9 cellular contexts compared by ENCODE assay signal in genomic region chr20:34907616-34908469, GRCh38. TPM values are rescaled to one million over a fixed set of nuclear protein-coding genes. Genes with fewer than 3 reads are reported as not detected.
DNase-seq lines count a peak whose midpoint lies in the region; ATAC-seq and TF ChIP-seq lines count a peak whose summit lies in the region.
"Had no signal": no experiment of that assay in that cellular context is flagged by ENCODE, and none has a peak within 500 bp of the region (broad histone marks: within the 10 kb centered on the region; RNA-seq: fewer than 3 reads in every experiment).

No MANE protein-coding gene starts in this region.

- H3F3A ChIP-seq in GM23338 (replicated peaks; ENCODE audit: low read depth) (0 out of 2 replicates have a peak, but pooled peaks cover 3% of the 10 kb centered on the region), PC-3 (ENCODE audit: low read length, unreplicated experiment) (peaks cover 6% of the 10 kb centered on the region)

- H3K27ac Mint-ChIP-seq in GM23338 = no peak overlapping the region
- no peak overlapping the region for H3K27ac Mint-ChIP-seq in stimulated activated memory B cell treated with anti-CD40 and anti-IgM and Interleukin-4, amounts not matched to agents 10 μg/mL and 1 μg/mL and 100 μg/mL, for 72 hours

- no peaks in the 10 kb centered on the region for H3K36me3 Mint-ChIP-seq in GM23338 (ENCODE audit: low read depth)
- peaks cover 6% of the 10 kb centered on the region for H3K36me3 Mint-ChIP-seq in stimulated activated memory B cell treated with anti-CD40 and anti-IgM and Interleukin-4, amounts not matched to agents 10 μg/mL and 1 μg/mL and 100 μg/mL, for 72 hours

- peaks cover 2% of the 10 kb centered on the region for H3K27me3 Mint-ChIP-seq in GM23338 (ENCODE audit: insufficient read depth, low read depth, poor library complexity)
- H3K27me3 Mint-ChIP-seq in stimulated activated memory B cell treated with anti-CD40 and anti-IgM and Interleukin-4, amounts not matched to agents 10 μg/mL and 1 μg/mL and 100 μg/mL, for 72 hours = no peaks in the 10 kb centered on the region

- H3K4me2 ChIP-seq in GM23338 (no peak overlapping the region), PC-3 (ENCODE audit: low read length) (peak overlapping the region; percentile 60)

- H3K4me1 ChIP-seq in GM23338 (ENCODE audit: insufficient read depth) (no peaks in the 10 kb centered on the region), PC-3 (ENCODE audit: insufficient read depth, low read length) (peaks cover 23% of the 10 kb centered on the region), duodenal mucosa (ENCODE audit: control insufficient read depth in 1 of 2, insufficient read depth in 2 of 2, low read length in 2 of 2) (peaks cover 31 to 36% of the 10 kb centered on the region in 2 donors), mucosa of descending colon (ENCODE audit: low read depth) (peaks cover 41% of the 10 kb centered on the region)

- H3K4me3 Mint-ChIP-seq in GM23338 = no peak overlapping the region
- H3K4me3 Mint-ChIP-seq in stimulated activated memory B cell treated with anti-CD40 and anti-IgM and Interleukin-4, amounts not matched to agents 10 μg/mL and 1 μg/mL and 100 μg/mL, for 72 hours = no peak overlapping the region

- BruUV-seq in PC-3 (replicated peaks; lab: Mats Ljungman, UMichigan) = no TSS peak

- H3K9ac ChIP-seq in PC-3 (ENCODE audit: low read length) (peak overlapping the region; percentile 63), duodenal mucosa (ENCODE audit: low read depth in 1 of 2, low read length in 2 of 2) (peak overlapping the region; percentile 12 to 57)

- H4K20me1 ChIP-seq in GM23338 (replicated peaks; ENCODE audit: insufficient read depth) (no peaks in the 10 kb centered on the region; the same call in 1 of the 2 replicates), PC-3 (ENCODE audit: low read length) (no peaks in the 10 kb centered on the region)

- intact Hi-C loops in PC-3 (cut with micrococcal nuclease) = loop anchor here (1.0 to 2.0 kb wide), 3 partner anchors 14 to 47 kb away; partner anchors contain the start of genes ACSS2, GSS and MYH7B
- intact Hi-C loops in mucosa of descending colon (cut with DNase I, micrococcal nuclease) = no loop called here

- DNase-seq in GM23338 (ENCODE audit: low spot score) = no peak
- peak; percentile 100 for DNase-seq in PC-3
- DNase-seq in mucosa of descending colon = peak in 2 of 3 donors; percentile 62 to 76
- no peak for DNase-seq in stimulated activated CD4-positive, alpha-beta T cell treated with anti-CD3 and anti-CD28 coated beads, Interleukin-1b, Interleukin-23, amount 100 ng/mL, for 48 hours

- H3K9me3 Mint-ChIP-seq in GM23338 = no peaks in the 10 kb centered on the region
- no peaks in the 10 kb centered on the region for H3K9me3 Mint-ChIP-seq in stimulated activated memory B cell treated with anti-CD40 and anti-IgM and Interleukin-4, amounts not matched to agents 10 μg/mL and 1 μg/mL and 100 μg/mL, for 72 hours

- H3K36me3 ChIP-seq in GM23338 (ENCODE audit: insufficient read depth) (no peaks in the 10 kb centered on the region), PC-3 (ENCODE audit: low read depth, low read length) (0 out of 2 replicates have a peak, but pooled peaks cover 4% of the 10 kb centered on the region), duodenal mucosa (ENCODE audit: control insufficient read depth in 1 of 2, insufficient read depth in 2 of 2, low read length in 2 of 2) (peaks cover 4 to 14% of the 10 kb centered on the region in 2 donors), mucosa of descending colon (ENCODE audit: low read depth) (no peaks in the 10 kb centered on the region)

- H3K9me3 ChIP-seq in PC-3 (ENCODE audit: low read length) = no peaks in the 10 kb centered on the region
- H3K9me3 ChIP-seq in duodenal mucosa (ENCODE audit: control insufficient read depth in 1 of 2, low read length in 2 of 2) = peaks cover 0 to 2% of the 10 kb centered on the region in 2 donors
- no peaks in the 10 kb centered on the region for H3K9me3 ChIP-seq in mucosa of descending colon
- H3K9me3 ChIP-seq: Peyer's patch had no signal

- H3K4me1 Mint-ChIP-seq in GM23338 = no peaks in the 10 kb centered on the region
- H3K4me1 Mint-ChIP-seq in stimulated activated memory B cell treated with anti-CD40 and anti-IgM and Interleukin-4, amounts not matched to agents 10 μg/mL and 1 μg/mL and 100 μg/mL, for 72 hours = no peaks in the 10 kb centered on the region

- H3K27me3 ChIP-seq in GM23338 (ENCODE audit: insufficient read depth) (no peaks in the 10 kb centered on the region), PC-3 (ENCODE audit: low read length) (no peaks in the 10 kb centered on the region), duodenal mucosa (ENCODE audit: control insufficient read depth in 1 of 2, insufficient read depth in 2 of 2, low read length in 2 of 2) (no peaks in the 10 kb centered on the region)
- H3K27me3 ChIP-seq: Peyer's patch had no signal

- ATAC-seq in GM23338 = no peak
- peak; percentile 99 for ATAC-seq in PC-3
- ATAC-seq in mucosa of descending colon = peak; percentile 88
- ATAC-seq in HG02885 (IDR thresholded peaks at IDR 0.05; ENCODE audit: poor library complexity, unreplicated experiment) = no peak
- no peak for ATAC-seq in stimulated activated memory B cell treated with anti-CD40 and anti-IgM and Interleukin-4, amounts not matched to agents 10 μg/mL and 1 μg/mL and 100 μg/mL, for 72 hours
- ATAC-seq in GM18520 (IDR thresholded peaks at IDR 0.05; ENCODE audit: unreplicated experiment) = no peak

- POLR2A ChIA-PET in PC-3 (lab: Charles Lee; ENCODE audit: unreplicated experiment) = interaction anchor here (0.6 kb wide), 2 partner anchors 369 to 712 kb away, joined by 3 to 4 read pairs; no protein-coding TSS in a partner anchor

- H3K27ac ChIP-seq in GM23338 (ENCODE audit: low read depth) = 0 out of 2 replicates have a peak overlapping the region, but pooled peaks have one; percentile 45
- peak overlapping the region; percentile 94 for H3K27ac ChIP-seq in PC-3 (ENCODE audit: low read length)
- H3K27ac ChIP-seq in duodenal mucosa (ENCODE audit: low read depth, low read length) = peak overlapping the region; percentile 48

- H3K79me2 ChIP-seq in GM23338 (replicated peaks; ENCODE audit: insufficient read depth) (no peaks in the 10 kb centered on the region), PC-3 (ENCODE audit: low read length) (no peaks in the 10 kb centered on the region; the same call in 1 of the 2 replicates)

- H3K4me3 ChIP-seq in GM23338 (no peak overlapping the region), PC-3 (ENCODE audit: low read length) (no peak overlapping the region), duodenal mucosa (ENCODE audit: low read depth in 1 of 2, low read length in 2 of 2) (no peak overlapping the region), mucosa of descending colon (no peak overlapping the region)
- H3K4me3 ChIP-seq: Peyer's patch had no signal

- H2AFZ ChIP-seq in GM23338 = no peak overlapping the region
- no peak overlapping the region for H2AFZ ChIP-seq in PC-3 (ENCODE audit: low read length)

- H3K9me2 ChIP-seq in GM23338 (ENCODE audit: insufficient read depth) (no peaks in the 10 kb centered on the region; the same call in 1 of the 2 replicates), PC-3 (replicated peaks; ENCODE audit: low read length) (no peaks in the 10 kb centered on the region)

- TF ChIP-seq CTCF in GM23338 (conservative IDR thresholded peaks at IDR 0.05; ENCODE audit: low read depth in 2 of 2) (no peak), PC-3 (conservative IDR thresholded peaks at IDR 0.05; ENCODE audit: low read depth, low read length) (no peak), mucosa of descending colon (IDR thresholded peaks at IDR 0.05) (no peak)

- CTCF ChIA-PET in PC-3 (lab: Charles Lee) = interaction anchor here (0.6 to 0.9 kb wide), 2 partner anchors 48 to 61 kb away, joined by 4 to 6 read pairs; partner anchors contain the start of genes GSS and MYH7B

TF ChIP-seq in GM23338, 12 proteins besides CTCF, POLR2A, EP300 and RAD21:
- TF ChIP-seq EZH2phosphoT487 (IDR thresholded peaks at IDR 0.05; ENCODE audit: unreplicated experiment) = no peak

RNA-seq across cellular contexts. Expression of gene ACSS2, which starts 31.4 kb away (rescaled TPM):
- total RNA-seq in GM23338 (2014; rRNA removed; shearing (Covaris generic)) = 43.4 and 49.3 TPM in 2 replicates
- polyA plus RNA-seq in GM23338 (2016; fragmentation: Nextera tagmentation; extraction: Ambion mirVana) = 26.1 and 26.8 TPM in 2 replicates
- total RNA-seq in PC-3 (2014; rRNA removed) (78.9 and 125 TPM in 2 replicates), mucosa of descending colon (100 to 1,000 TPM; 191 to 479 (median 302) TPM)

RNA-seq across cellular contexts. Expression of gene GGT7, which starts 35.2 kb away (rescaled TPM):
- total RNA-seq in GM23338 (2014; rRNA removed; shearing (Covaris generic)) = 23.6 and 24.9 TPM in 2 replicates
- 19.0 and 24.6 TPM in 2 replicates for polyA plus RNA-seq in GM23338 (2016; fragmentation: Nextera tagmentation; extraction: Ambion mirVana)
- total RNA-seq in PC-3 (2014; rRNA removed) = 1.5 and 3.2 TPM in 2 replicates
- total RNA-seq in mucosa of descending colon = 10 to 100 TPM; 14.4 to 24.6 (median 20.3) TPM

RNA-seq across cellular contexts. Expression of gene GSS, which starts 47.8 kb away (rescaled TPM):
- total RNA-seq in GM23338 (2014; rRNA removed; shearing (Covaris generic)) = 47.5 and 63.3 TPM in 2 replicates
- 31.4 and 34.0 TPM in 2 replicates for polyA plus RNA-seq in GM23338 (2016; fragmentation: Nextera tagmentation; extraction: Ambion mirVana)
- total RNA-seq in PC-3 (2014; rRNA removed) (82.0 and 95.9 TPM in 2 replicates), mucosa of descending colon (10 to 100 TPM; 45.2 to 97.3 (median 91.8) TPM)

RNA-seq across cellular contexts. Expression of gene MYH7B, which starts 47.8 kb away (rescaled TPM):
- 0.10 and 0.78 TPM in 2 replicates for total RNA-seq in GM23338 (2014; rRNA removed; shearing (Covaris generic))
- polyA plus RNA-seq in GM23338 (2016; fragmentation: Nextera tagmentation; extraction: Ambion mirVana) = 1.0 and 1.1 TPM in 2 replicates
- 0.04 TPM in 1 of 2 replicates, not detected in the other for total RNA-seq in PC-3 (2014; rRNA removed)
- total RNA-seq in mucosa of descending colon = 1 to 10 TPM in 1 of 3 donors, under 1 TPM in 2; 0.76 to 1.9 (median 0.99) TPM

Comparison
In these comparisons a context has a peak if more than half of its experiments do, and no peak if none do; other contexts are left out.
1. ATAC-seq: peak in PC-3 (single experiment) and mucosa of descending colon (single experiment); none in GM23338 (single experiment), HG02885 (single experiment), stimulated activated memory B cell treated with anti-CD40 and anti-IgM and Interleukin-4, amounts not matched to agents 10 μg/mL and 1 μg/mL and 100 μg/mL, for 72 hours (single experiment) and GM18520 (single experiment).
2. DNase-seq: peak in PC-3 (single experiment) and mucosa of descending colon (2 of 3); none in GM23338 (single experiment) and stimulated activated CD4-positive, alpha-beta T cell treated with anti-CD3 and anti-CD28 coated beads, Interleukin-1b, Interleukin-23, amount 100 ng/mL, for 48 hours (single experiment).
3. Peak in every context shown above with its lines, with median percentiles within 50 percentile points of each other: H3K27ac ChIP-seq.